9 cellular contexts compared by ENCODE assay signal in the genomic region with DNA sequence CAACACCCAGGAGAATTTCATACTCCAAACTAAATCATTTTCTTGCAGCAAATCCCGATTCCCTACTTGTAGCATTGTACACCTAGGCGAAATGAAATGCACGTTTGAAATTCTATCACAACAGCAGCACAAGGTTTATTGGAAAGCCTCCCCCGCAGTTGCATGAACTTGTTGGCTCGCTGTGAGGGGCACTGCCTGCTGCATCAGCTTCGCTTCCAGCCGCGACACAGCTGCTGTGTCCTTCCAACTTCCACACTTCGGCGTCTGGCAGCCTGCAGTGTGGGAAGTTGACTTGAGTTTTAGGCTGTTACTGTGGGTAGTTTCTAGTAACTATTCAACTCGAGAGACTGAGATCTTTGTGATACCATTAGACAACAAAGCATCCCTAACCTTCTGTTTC.
"Had no signal": no experiment of that assay in that cellular context is flagged by ENCODE, and none has a peak within 500 bp of the region (broad histone marks: within the 10 kb centered on the region; RNA-seq: fewer than 3 reads in every experiment).

No MANE protein-coding gene starts in this region.

- H3K36me3 ChIP-seq: HAP-1 had no signal

- H3K4me1 ChIP-seq: HAP-1 had no signal

- H3K4me3 ChIP-seq: GM23248, HAP-1 had no signal

- H3K9me3 ChIP-seq: HAP-1 had no signal

- H3K27ac ChIP-seq: GM23248, HL-60 had no signal

- ATAC-seq: HCT116, HepG2 had no signal

- DNase-seq: GM23248, GOT3, H7, HFFc6, KBM-7 had no signal
